ENCODE assay signal across 2 cellular contexts in genomic region chr22:39558950-39559349, GRCh38.
TF ChIP-seq lines count a peak whose summit lies in the region.

No MANE protein-coding gene starts in this region.

TF ChIP-seq in HEK293, 187 proteins besides CTCF, POLR2A, EP300 and RAD21:
- TF ChIP-seq ZNF747 (tag by site-specific recombination; IDR thresholded peaks at IDR 0.05) = no peak
- 0 out of 2 replicates have a peak, but pooled peaks have one; percentile 19 for TF ChIP-seq BCL11A (tag by site-specific recombination; IDR thresholded peaks at IDR 0.05; ENCODE audit: low read depth)

TF ChIP-seq in K562, 482 proteins besides CTCF, POLR2A, EP300 and RAD21:
- TF ChIP-seq CBX2 (IDR thresholded peaks at IDR 0.05; ENCODE audit: insufficient read depth, low read length, poor library complexity, severe bottlenecking) = no peak
- TF ChIP-seq ZNF263 (CRISPR knock-in tag; IDR thresholded peaks at IDR 0.05; ENCODE audit: borderline replicate concordance) = peak; percentile 77
